Comparison of ENCODE assay signal across 25 cellular contexts in genomic region chr10:29941476-29941875, GRCh38.
"Had no signal": no experiment of that assay in that cellular context is flagged by ENCODE, and none has a peak within 500 bp of the region (broad histone marks: within the 10 kb centered on the region; RNA-seq: fewer than 3 reads in every experiment).

No MANE protein-coding gene starts in this region.

- H3K4me3 ChIP-seq: stomach, suprapubic skin, testis, thoracic aorta, thyroid gland, tibial artery, tibial nerve, transverse colon, upper lobe of left lung, upper lobe of right lung, uterus, vagina had no signal

- H3K27me3 ChIP-seq: stomach, suprapubic skin, testis, thyroid gland, tibial artery, tibial nerve, transverse colon, upper lobe of left lung, upper lobe of right lung, uterus, vagina had no signal

- H3K4me1 ChIP-seq: transverse colon, uterus had no signal

- H3K36me3 ChIP-seq: stomach, suprapubic skin, thoracic aorta, thyroid gland, tibial artery, tibial nerve, transverse colon, upper lobe of left lung, upper lobe of right lung, uterus, vagina had no signal

- H3K9me3 ChIP-seq: stomach, suprapubic skin, testis, thoracic aorta, thyroid gland, tibial artery, tibial nerve, transverse colon, upper lobe of left lung, upper lobe of right lung, uterus, vagina had no signal

- H3K27ac ChIP-seq: stomach, suprapubic skin, testis, thoracic aorta, thyroid gland, tibial artery, tibial nerve, transverse colon, upper lobe of left lung, upper lobe of right lung, uterus, vagina had no signal

- ATAC-seq: stimulated activated memory B cell treated with anti-CD40 and anti-IgM and Interleukin-4, amounts not matched to agents 10 μg/mL and 1 μg/mL and 100 μg/mL, for 72 hours; stimulated activated naive B cell treated with anti-CD40 and anti-IgM and Interleukin-4, amounts not matched to agents 10 μg/mL and 1 μg/mL and 100 μg/mL, for 72 hours; stimulated activated naive CD8-positive, alpha-beta T cell treated with anti-CD3 and anti-CD28 coated beads, Interleukin-15, amount 100 ng/mL, for 72 hours; stimulated activated naive CD8-positive, alpha-beta T cell treated with anti-CD3 and anti-CD28 coated beads, Interleukin-15, Interleukin-2, amounts not matched to agents 100 U/mL and 50 U/mL, for 24 hours; upper lobe of right lung had no signal

- DNase-seq: stimulated activated CD4-positive, alpha-beta T cell treated with anti-CD3 and anti-CD28 coated beads, Interleukin-2, amount 100 ng/mL, for 48 hours; stimulated activated CD4-positive, alpha-beta T cell treated with anti-CD3 and anti-CD28 coated beads, Interleukin-4, amount 100 ng/mL, for 1 hour; stimulated activated CD4-positive, alpha-beta T cell treated with anti-CD3 and anti-CD28 coated beads, Interleukin-4, amount 100 ng/mL, for 24 hours; stimulated activated CD4-positive, alpha-beta T cell treated with anti-CD3 and anti-CD28 coated beads, Interleukin-4, amount 100 ng/mL, for 4 hours; stimulated activated CD8-positive, alpha-beta memory T cell treated with anti-CD3 and anti-CD28 coated beads, Interleukin-4, amount 100 ng/mL, for 48 hours; stimulated activated naive B cell treated with anti-CD40 and anti-IgM and Interleukin-4, amounts not matched to agents 10 μg/mL and 1 μg/mL and 100 μg/mL, for 72 hours; stimulated activated naive CD4-positive, alpha-beta T cell; stimulated activated naive CD4-positive, alpha-beta T cell treated with Interleukin-2 at 50 U/mL for 16 hours; stimulated activated naive CD8-positive, alpha-beta T cell treated with anti-CD3 and anti-CD28 coated beads, Interleukin-15, amount 100 ng/mL, for 72 hours; stimulated activated naive CD8-positive, alpha-beta T cell treated with anti-CD3 and anti-CD28 coated beads, Interleukin-15, Interleukin-2, amounts not matched to agents 100 U/mL and 50 U/mL, for 24 hours; stomach; substantia nigra; testis; thyroid gland; tibial artery; transverse colon; trophoblast cell; upper lobe of left lung; upper lobe of right lung; uterus had no signal
